23 cellular contexts compared by ENCODE assay signal in genomic region chr9:135201711-135202110, GRCh38.
"Had no signal": no experiment of that assay in that cellular context is flagged by ENCODE, and none has a peak within 500 bp of the region (broad histone marks: within the 10 kb centered on the region; RNA-seq: fewer than 3 reads in every experiment).

No MANE protein-coding gene starts in this region.

- H3K27ac Mint-ChIP-seq: immature natural killer cell, mesothelial cell of epicardium had no signal

- H3K4me3 Mint-ChIP-seq: immature natural killer cell, mesothelial cell of epicardium had no signal

- H3K4me1 Mint-ChIP-seq: immature natural killer cell had no signal

- FAIRE-seq: colon, endothelial cell of umbilical vein, frontal cortex had no signal

- DNase-seq: dermis blood vessel endothelial cell; dorsolateral prefrontal cortex; effector CD4-positive, alpha-beta T cell; effector memory CD4-positive, alpha-beta T cell; foreskin keratinocyte; heart left ventricle; hypothalamus; immature natural killer cell; islet precursor cell; left cardiac atrium; left ventricle myocardium superior; lower lobe of right lung; mesenchymal stem cell; mucosa of descending colon had no signal

- ATAC-seq: foreskin keratinocyte, gastroesophageal sphincter, heart left ventricle, left cardiac atrium, left lung, left ventricle myocardium superior, lower lobe of right lung, mucosa of descending colon had no signal

- H3K4me2 ChIP-seq: hepatocyte had no signal

- H3K4me1 ChIP-seq: esophagus muscularis mucosa, foreskin keratinocyte, gastroesophageal sphincter, heart left ventricle, left lung, lower lobe of right lung had no signal

- H3K4me3 ChIP-seq: coronary artery, dorsolateral prefrontal cortex, esophagus muscularis mucosa, gastroesophageal sphincter, heart left ventricle, hepatocyte, left lung, lower lobe of right lung, mucosa of descending colon had no signal

- H3K36me3 ChIP-seq: esophagus muscularis mucosa, gastroesophageal sphincter, heart left ventricle, left lung, lower lobe of right lung had no signal

- H3K36me3 Mint-ChIP-seq: immature natural killer cell, mesothelial cell of epicardium had no signal

- H2AFZ ChIP-seq: hepatocyte had no signal

- H3K9me3 ChIP-seq: esophagus muscularis mucosa, gastroesophageal sphincter, heart left ventricle, left lung, lower lobe of right lung, mucosa of descending colon had no signal

- H3K79me2 ChIP-seq: hepatocyte had no signal

- H3K27ac ChIP-seq: coronary artery, dorsolateral prefrontal cortex, esophagus muscularis mucosa, foreskin keratinocyte, gastroesophageal sphincter, heart left ventricle, hepatocyte, left lung, lower lobe of right lung had no signal

- H3K27me3 ChIP-seq: foreskin keratinocyte had no signal
